In the genomic region with DNA sequence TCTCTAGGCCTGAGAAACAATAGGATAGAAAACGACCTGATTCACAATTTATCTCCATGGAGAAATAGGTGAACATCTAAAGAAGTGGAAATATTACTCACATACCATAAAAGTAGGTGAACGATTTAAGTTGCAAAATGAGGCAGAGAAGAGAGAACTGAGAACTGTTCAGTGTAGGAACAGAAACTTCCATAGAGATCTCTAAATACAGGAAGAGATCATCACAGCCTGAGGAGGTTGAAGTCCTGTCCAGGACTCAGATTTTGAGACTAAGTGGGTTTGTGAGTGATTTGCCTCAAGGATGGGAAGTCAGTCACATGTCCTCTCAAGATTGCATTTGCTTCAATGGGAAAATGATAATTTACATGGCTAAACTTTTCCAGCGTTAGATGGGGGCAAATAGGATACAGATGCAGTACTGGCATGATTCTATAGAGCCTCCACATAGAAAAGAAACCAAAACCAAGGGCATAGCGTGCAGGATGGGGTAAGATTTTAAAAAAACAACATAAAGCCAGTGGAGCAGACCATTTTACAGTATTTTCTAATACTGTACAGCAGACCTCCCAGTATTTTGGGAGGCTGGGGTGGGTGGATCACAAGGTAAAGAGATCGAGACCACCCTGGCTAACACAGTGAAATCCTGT, we compare ENCODE assay signal across 22 cellular contexts.
DNase-seq lines count a peak whose midpoint lies in the region; ATAC-seq and TF ChIP-seq lines count a peak whose summit lies in the region.
"Had no signal": no experiment of that assay in that cellular context is flagged by ENCODE, and none has a peak within 500 bp of the region (broad histone marks: within the 10 kb centered on the region; RNA-seq: fewer than 3 reads in every experiment).

No MANE protein-coding gene starts in this region.

- H3K4me1 ChIP-seq in colonic mucosa = no peaks in the 10 kb centered on the region
- H3K4me1 ChIP-seq: ascending aorta, heart right ventricle, prostate gland had no signal

- ATAC-seq in HG03025 (IDR thresholded peaks at IDR 0.05; ENCODE audit: low FRiP score, unreplicated experiment) (peak; percentile 61), HG03139 (IDR thresholded peaks at IDR 0.05; ENCODE audit: unreplicated experiment) (no peak)
- ATAC-seq: heart right ventricle; natural killer cell treated with Interleukin-12 subunit alpha and Interleukin-12 subunit beta and Interleukin-15 and Interleukin-18, amount 100 ng/mL, for 72 hours; Right ventricle myocardium inferior had no signal

- no peaks in the 10 kb centered on the region for H3K4me1 Mint-ChIP-seq in activated CD4-positive, alpha-beta memory T cell treated with anti-CD3 and anti-CD28 coated beads for 36 hours (ENCODE audit: low read depth)

- intact Hi-C loops in colonic mucosa (cut with DNase I) = no loop called here
- intact Hi-C loops in activated CD4-positive, alpha-beta memory T cell treated with anti-CD3 and anti-CD28 coated beads for 36 hours (cut with micrococcal nuclease) = no loop called here

- H3K9me3 Mint-ChIP-seq in activated CD4-positive, alpha-beta memory T cell treated with anti-CD3 and anti-CD28 coated beads for 36 hours = no peaks in the 10 kb centered on the region
- H3K9me3 Mint-ChIP-seq: IgD-negative memory B cell had no signal

- H3K4me3 Mint-ChIP-seq in activated CD4-positive, alpha-beta memory T cell treated with anti-CD3 and anti-CD28 coated beads for 36 hours = no peak overlapping the region
- H3K4me3 Mint-ChIP-seq: IgD-negative memory B cell; natural killer cell treated with Interleukin-12 subunit alpha and Interleukin-12 subunit beta and Interleukin-15 and Interleukin-18, amount 100 ng/mL, for 72 hours had no signal

- POLR2A ChIA-PET in activated CD4-positive, alpha-beta memory T cell treated with anti-CD3 and anti-CD28 coated beads for 36 hours (lab: Charles Lee) = no interaction called here

- no peak overlapping the region for H3K27ac Mint-ChIP-seq in activated CD4-positive, alpha-beta memory T cell treated with anti-CD3 and anti-CD28 coated beads for 36 hours
- H3K27ac Mint-ChIP-seq: IgD-negative memory B cell; natural killer cell treated with Interleukin-12 subunit alpha and Interleukin-12 subunit beta and Interleukin-15 and Interleukin-18, amount 100 ng/mL, for 72 hours had no signal

- H3K36me3 Mint-ChIP-seq in activated CD4-positive, alpha-beta memory T cell treated with anti-CD3 and anti-CD28 coated beads for 36 hours = no peaks in the 10 kb centered on the region
- H3K36me3 Mint-ChIP-seq: IgD-negative memory B cell; natural killer cell treated with Interleukin-12 subunit alpha and Interleukin-12 subunit beta and Interleukin-15 and Interleukin-18, amount 100 ng/mL, for 72 hours had no signal

- no peaks in the 10 kb centered on the region for H3K36me3 ChIP-seq in colonic mucosa
- H3K36me3 ChIP-seq: ascending aorta; BLaER1 treated with 17β-estradiol and CSF1 and Interleukin-3, amounts not matched to agents 10 nM and 100 nM; heart right ventricle; prostate gland had no signal

- peak overlapping the region; percentile 22 for H3K27ac ChIP-seq in colonic mucosa
- H3K27ac ChIP-seq: ascending aorta, heart right ventricle, prostate gland had no signal

- peaks cover 16% of the 10 kb centered on the region for H3K27me3 Mint-ChIP-seq in activated CD4-positive, alpha-beta memory T cell treated with anti-CD3 and anti-CD28 coated beads for 36 hours

- DNase-seq in NOMO-1 (lab: John Stamatoyannopoulos, UW; ENCODE audit: unreplicated experiment in 2 of 2) = peak; percentile 1 to 63
- DNase-seq in NOMO-1 treated with dmso at 0.1 percent for 144 hours (lab: John Stamatoyannopoulos, UW; ENCODE audit: unreplicated experiment) = no peak
- DNase-seq in colonic mucosa = no peak
- DNase-seq in T-helper 1 cell = no peak
- no peak for DNase-seq in AG20443 (ENCODE audit: low spot score)
- DNase-seq in activated CD4-positive, alpha-beta memory T cell treated with anti-CD3 and anti-CD28 coated beads for 36 hours = no peak
- DNase-seq: activated CD4-positive, alpha-beta T cell treated with anti-CD3 and anti-CD28 coated beads, Interleukin-2, amount 50 U/mL, for 1 hour; activated naive CD4-positive, alpha-beta T cell treated with Interleukin-2 at 50 U/mL for 16 hours; DMS153; heart right ventricle; NCI-H2029 treated with DMSO at 0.1 percent for 48 hours; NCI-H446 treated with DMSO at 0.1 percent for 48 hours; stimulated activated CD4-positive, alpha-beta T cell treated with anti-CD3 and anti-CD28 coated beads, Interleukin-4, amount 100 ng/mL, for 4 hours had no signal

- CTCF ChIA-PET in activated CD4-positive, alpha-beta memory T cell treated with anti-CD3 and anti-CD28 coated beads for 36 hours (lab: Charles Lee) = interaction anchor here (1.2 to 1.3 kb wide), 2 partner anchors 101 to 291 kb away, joined by 3 read pairs; no protein-coding TSS in a partner anchor

- TF ChIP-seq CTCF in colonic mucosa (IDR thresholded peaks at IDR 0.05) = no peak

- H3K9me3 ChIP-seq in colonic mucosa = no peaks in the 10 kb centered on the region
- H3K9me3 ChIP-seq: ascending aorta; BLaER1 treated with 17β-estradiol and CSF1 and Interleukin-3, amounts not matched to agents 10 nM and 100 nM; heart right ventricle; prostate gland had no signal

- H3K4me3 ChIP-seq in colonic mucosa = no peak overlapping the region
- H3K4me3 ChIP-seq: ascending aorta; BLaER1 treated with 17β-estradiol and CSF1 and Interleukin-3, amounts not matched to agents 10 nM and 100 nM; heart right ventricle; prostate gland; smooth muscle cell had no signal

- no peaks in the 10 kb centered on the region for H3K27me3 ChIP-seq in colonic mucosa
- H3K27me3 ChIP-seq: ascending aorta; BLaER1 treated with 17β-estradiol and CSF1 and Interleukin-3, amounts not matched to agents 10 nM and 100 nM; heart right ventricle had no signal

- no peak overlapping the region for H3K9ac ChIP-seq in colonic mucosa (ENCODE audit: low read depth in 2 of 2, low read length in 2 of 2)
- H3K9ac ChIP-seq: BLaER1 treated with 17β-estradiol and CSF1 and Interleukin-3, amounts not matched to agents 10 nM and 100 nM had no signal

Comparison
In these comparisons a context has a peak if more than half of its experiments do, and no peak if none do; other contexts are left out.
1. DNase-seq: peak in NOMO-1 (2 of 2); none in NOMO-1 treated with dmso at 0.1 percent for 144 hours (single experiment), colonic mucosa (single experiment), T-helper 1 cell (0 of 5), AG20443 (single experiment) and activated CD4-positive, alpha-beta memory T cell treated with anti-CD3 and anti-CD28 coated beads for 36 hours (single experiment).